ENCODE assay signal across 9 cellular contexts in the genomic region with DNA sequence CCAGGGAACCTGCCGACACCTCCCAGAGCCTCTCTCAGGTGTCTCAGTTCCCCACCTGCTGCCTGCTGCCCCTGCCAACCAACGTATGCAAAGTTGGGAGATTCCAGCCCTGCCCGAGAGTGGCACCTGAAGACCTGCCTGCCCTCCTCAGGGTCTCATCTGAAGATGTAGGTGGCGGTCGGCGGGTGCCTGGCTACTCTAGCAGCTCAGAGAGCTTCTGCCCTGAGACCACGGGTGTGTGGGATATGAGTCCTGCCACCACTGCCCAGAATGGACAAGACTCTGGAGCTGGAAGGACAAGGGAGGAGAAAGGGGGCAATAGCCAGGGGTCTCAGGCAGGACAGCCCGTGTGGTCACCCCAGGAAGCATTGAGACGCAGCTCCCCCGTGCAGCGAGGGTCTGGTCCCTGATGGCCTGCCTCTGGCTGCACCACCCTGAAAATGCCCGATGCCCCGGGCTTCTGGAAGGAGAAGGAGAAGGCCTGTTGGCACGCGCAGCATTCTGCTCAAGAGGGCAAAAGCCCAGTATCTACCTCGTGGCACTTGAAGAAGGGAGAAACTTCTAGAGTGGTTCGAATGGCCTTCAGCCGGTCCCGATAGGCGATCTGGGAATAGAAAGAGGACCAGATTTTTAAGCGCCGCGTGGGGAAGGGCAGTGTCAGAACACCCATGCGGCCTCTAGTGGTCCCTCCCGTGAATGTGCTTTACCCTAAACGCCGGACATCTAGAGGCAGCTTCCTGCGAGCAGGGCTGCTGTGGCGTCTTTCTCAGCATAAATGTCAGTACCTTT.
DNase-seq lines count a peak whose midpoint lies in the region; ATAC-seq and TF ChIP-seq lines count a peak whose summit lies in the region.
"Had no signal": no experiment of that assay in that cellular context is flagged by ENCODE, and none has a peak within 500 bp of the region (broad histone marks: within the 10 kb centered on the region; RNA-seq: fewer than 3 reads in every experiment).

No MANE protein-coding gene starts in this region.

- peak overlapping the region; percentile 70 for H2BK15ac ChIP-seq in neuronal stem cell (ENCODE audit: low read length)

- H3K23ac ChIP-seq in neuronal stem cell (ENCODE audit: low read depth, low read length, poor library complexity) = peak overlapping the region; percentile 5

- peaks cover 1% of the 10 kb centered on the region for H3K79me1 ChIP-seq in neuronal stem cell (ENCODE audit: low read depth, low read length)

- no peak overlapping the region for H3K4ac ChIP-seq in neuronal stem cell (ENCODE audit: low read length)

- no peak overlapping the region for H2BK12ac ChIP-seq in neuronal stem cell (ENCODE audit: low read length)

- H3K4me2 ChIP-seq in fibroblast of lung (ENCODE audit: extremely low read depth, insufficient read depth, low read length) (no peak overlapping the region), neuronal stem cell (ENCODE audit: insufficient read depth, low read length, poor library complexity, severe bottlenecking) (no peak overlapping the region)

- H3K4me1 ChIP-seq in fibroblast of lung (ENCODE audit: control insufficient read depth, extremely low read depth, insufficient read depth, low read length) (peaks cover 2% of the 10 kb centered on the region), neuronal stem cell (ENCODE audit: control insufficient read depth in 2 of 2, insufficient read depth in 1 of 2, low read depth in 1 of 2, low read length in 2 of 2) (peaks cover 9 to 10% of the 10 kb centered on the region in 2 donors)

- peaks cover 59% of the 10 kb centered on the region for H3K4me1 Mint-ChIP-seq in CD4-positive, alpha-beta T cell (ENCODE audit: low read depth)
- peaks cover 36% of the 10 kb centered on the region for H3K4me1 Mint-ChIP-seq in activated naive CD8-positive, alpha-beta T cell treated with anti-CD3 and anti-CD28 coated beads for 36 hours

- TF ChIP-seq CTCF in CD4-positive, alpha-beta T cell (IDR thresholded peaks at IDR 0.05) = no peak
- peak; percentile 43 to 64 for TF ChIP-seq CTCF in fibroblast of lung (conservative IDR thresholded peaks at IDR 0.05 in 1 of 2, IDR thresholded peaks at IDR 0.05 in 1 of 2; ENCODE audit: low read depth in 1 of 2, low read length in 2 of 2)

- H2BK5ac ChIP-seq in neuronal stem cell (ENCODE audit: low read length) = peak overlapping the region; percentile 11

- no peaks in the 10 kb centered on the region for H3K27me3 ChIP-seq in CD4-positive, alpha-beta T cell (ENCODE audit: control insufficient read depth, insufficient read depth, low read length)
- H3K27me3 ChIP-seq in fibroblast of lung (ENCODE audit: control insufficient read depth, insufficient read depth, low read length) (no peaks in the 10 kb centered on the region), neuronal stem cell (ENCODE audit: control insufficient read depth in 3 of 3, insufficient read depth in 3 of 3, low read depth in 1 of 3, low read length in 3 of 3) (no peaks in the 10 kb centered on the region)

- no peak overlapping the region for H2BK120ac ChIP-seq in neuronal stem cell (ENCODE audit: low read depth, low read length)

- peaks cover 6% of the 10 kb centered on the region for H3K36me3 ChIP-seq in fibroblast of lung (ENCODE audit: control insufficient read depth, insufficient read depth, low read length)
- H3K36me3 ChIP-seq in neuronal stem cell (replicated peaks in 1 of 2; ENCODE audit: control insufficient read depth in 2 of 2, insufficient read depth in 2 of 2, low read length in 2 of 2) = peaks cover 0 to 15% of the 10 kb centered on the region in 2 donors

- peak overlapping the region; percentile 52 for H3K27ac ChIP-seq in CD4-positive, alpha-beta T cell (ENCODE audit: low read depth, low read length)
- no peak overlapping the region for H3K27ac ChIP-seq in fibroblast of lung (ENCODE audit: insufficient read depth, low read length)
- H3K27ac ChIP-seq in neuronal stem cell (replicated peaks; ENCODE audit: low read length) = no peak overlapping the region

- no peaks in the 10 kb centered on the region for H3K9me3 ChIP-seq in CD4-positive, alpha-beta T cell (ENCODE audit: control insufficient read depth, low read length)
- no peaks in the 10 kb centered on the region for H3K9me3 ChIP-seq in fibroblast of lung (ENCODE audit: control insufficient read depth, insufficient read depth, low read depth, low read length)
- no peaks in the 10 kb centered on the region for H3K9me3 ChIP-seq in neuronal stem cell (replicated peaks in 1 of 2; ENCODE audit: control insufficient read depth in 2 of 2, insufficient read depth in 1 of 2, low read depth in 1 of 2, low read length in 2 of 2)

- no peaks in the 10 kb centered on the region for H3K79me2 ChIP-seq in fibroblast of lung (ENCODE audit: control insufficient read depth, insufficient read depth, low read length)

- no CpG with 5 or more reads among the region's 29 CpGs for WGBS in neuronal stem cell (ENCODE audit: extremely low coverage in 2 of 2, insufficient read length in 2 of 2, insufficient replicate concordance in 1 of 2), 2 donors

- H3K27me3 Mint-ChIP-seq in CD4-positive, alpha-beta T cell = no peaks in the 10 kb centered on the region
- H3K27me3 Mint-ChIP-seq in activated naive CD8-positive, alpha-beta T cell treated with anti-CD3 and anti-CD28 coated beads for 36 hours = no peaks in the 10 kb centered on the region

- DNase-seq in CD4-positive, alpha-beta T cell = peak in 1 of 10 experiments; percentile 32
- DNase-seq in NCI-H82 (lab: John Stamatoyannopoulos, UW) (peak; percentile 69), fibroblast of lung (ENCODE audit: low read depth in 2 of 2) (peak in 1 of 2 donors; percentile 51), neuronal stem cell (ENCODE audit: low spot score) (no peak), amygdala (lab: John Stamatoyannopoulos, UW) (no peak)
- DNase-seq in activated naive CD8-positive, alpha-beta T cell treated with anti-CD3 and anti-CD28 coated beads for 36 hours = no peak

- H3K14ac ChIP-seq in neuronal stem cell (ENCODE audit: low read length) = no peak overlapping the region

- H4K20me1 ChIP-seq in fibroblast of lung (ENCODE audit: control insufficient read depth, extremely low read depth, insufficient read depth, low read length) = no peaks in the 10 kb centered on the region

- peak overlapping the region; percentile 25 for H3K4me3 Mint-ChIP-seq in CD4-positive, alpha-beta T cell
- H3K4me3 Mint-ChIP-seq in activated naive CD8-positive, alpha-beta T cell treated with anti-CD3 and anti-CD28 coated beads for 36 hours = no peak overlapping the region

- H2AFZ ChIP-seq in fibroblast of lung (ENCODE audit: low read length) = no peak overlapping the region
- no peak overlapping the region for H2AFZ ChIP-seq in neuronal stem cell (ENCODE audit: low read length)

- no peak overlapping the region for H4K8ac ChIP-seq in neuronal stem cell (ENCODE audit: low read depth, low read length)

- intact Hi-C loops in CD4-positive, alpha-beta T cell (cut with DNase I, micrococcal nuclease) = no loop called here

- H3K9ac ChIP-seq in fibroblast of lung (ENCODE audit: insufficient read depth, low read length) (no peak overlapping the region), neuronal stem cell (ENCODE audit: low read depth, low read length, poor library complexity) (no peak overlapping the region)

- CTCF ChIA-PET in CD4-positive, alpha-beta T cell (lab: Charles Lee) = no interaction called here

- no peak for ATAC-seq in CD4-positive, alpha-beta T cell (ENCODE audit: poor library complexity)
- no peak for ATAC-seq in esophagus mucosa
- no peak for ATAC-seq in HG03196 (IDR thresholded peaks at IDR 0.05; ENCODE audit: unreplicated experiment)
- ATAC-seq: Panc1 had no signal

- H3K18ac ChIP-seq in neuronal stem cell (ENCODE audit: low read length) = peak overlapping the region; percentile 53

- H4K91ac ChIP-seq in neuronal stem cell (ENCODE audit: low read depth, low read length, poor library complexity) = no peak overlapping the region

- POLR2A ChIA-PET in CD4-positive, alpha-beta T cell (lab: Charles Lee) = interaction anchor here (2.1 to 3.9 kb wide), 2 partner anchors 7 to 16 kb away, joined by 7 to 12 read pairs; no protein-coding TSS in a partner anchor

- no peak overlapping the region for H2AK5ac ChIP-seq in neuronal stem cell (ENCODE audit: low read depth, low read length)

- no peaks in the 10 kb centered on the region for H3K9me3 Mint-ChIP-seq in CD4-positive, alpha-beta T cell
- no peaks in the 10 kb centered on the region for H3K9me3 Mint-ChIP-seq in activated naive CD8-positive, alpha-beta T cell treated with anti-CD3 and anti-CD28 coated beads for 36 hours

- H3K27ac Mint-ChIP-seq in CD4-positive, alpha-beta T cell = peak overlapping the region; percentile 91
- no peak overlapping the region for H3K27ac Mint-ChIP-seq in activated naive CD8-positive, alpha-beta T cell treated with anti-CD3 and anti-CD28 coated beads for 36 hours

- H3K4me3 ChIP-seq in fibroblast of lung (replicated peaks in 1 of 4; ENCODE audit: control extremely low read depth in 1 of 4, insufficient read depth in 1 of 4, low read depth in 3 of 4, low read length in 4 of 4) (no peak overlapping the region), neuronal stem cell (ENCODE audit: low read length in 2 of 2) (no peak overlapping the region)

- H3K36me3 Mint-ChIP-seq in CD4-positive, alpha-beta T cell (ENCODE audit: low read depth) = peaks cover 94% of the 10 kb centered on the region
- peaks cover 22% of the 10 kb centered on the region for H3K36me3 Mint-ChIP-seq in activated naive CD8-positive, alpha-beta T cell treated with anti-CD3 and anti-CD28 coated beads for 36 hours
